ENCODE assay signal across 29 cellular contexts in the genomic region with DNA sequence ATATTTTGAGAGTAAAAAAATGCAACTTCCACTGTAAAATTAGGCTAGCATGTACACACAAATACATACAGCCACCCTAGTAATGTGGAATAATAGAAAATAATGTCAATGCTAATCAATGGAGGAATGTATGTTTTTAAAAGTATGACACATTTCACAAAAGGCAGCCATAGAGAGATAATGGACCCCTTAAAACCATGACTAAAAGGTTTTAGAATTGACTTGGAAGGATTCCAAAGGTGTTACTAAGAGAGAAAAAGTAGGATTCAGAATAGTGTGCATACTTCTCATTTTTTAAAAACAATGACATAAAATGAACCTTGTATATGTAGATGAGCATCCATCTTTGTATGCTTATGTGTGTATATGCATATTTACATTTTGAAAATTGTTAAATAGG.
"Had no signal": no experiment of that assay in that cellular context is flagged by ENCODE, and none has a peak within 500 bp of the region (broad histone marks: within the 10 kb centered on the region; RNA-seq: fewer than 3 reads in every experiment).

No MANE protein-coding gene starts in this region.

- H3K27me3 Mint-ChIP-seq: activated naive CD8-positive, alpha-beta T cell treated with anti-CD3 and anti-CD28 coated beads for 36 hours; central memory CD8-positive, alpha-beta T cell had no signal

- H3K27me3 ChIP-seq: ascending aorta, esophagus muscularis mucosa, right lobe of liver, testis, transverse colon had no signal

- H3K27ac Mint-ChIP-seq: activated naive CD4-positive, alpha-beta T cell treated with anti-CD3 and anti-CD28 coated beads for 36 hours; activated naive CD8-positive, alpha-beta T cell treated with anti-CD3 and anti-CD28 coated beads for 36 hours; nephron had no signal

- H3K27ac ChIP-seq: ascending aorta, esophagus muscularis mucosa, left ventricle myocardium inferior, right lobe of liver, testis, transverse colon, WERI-Rb-1 had no signal

- H3K4me1 ChIP-seq: ascending aorta, esophagus muscularis mucosa, left ventricle myocardium inferior, right lobe of liver, testis, transverse colon had no signal

- H3K36me3 ChIP-seq: ascending aorta, esophagus muscularis mucosa, left ventricle myocardium inferior, right lobe of liver, transverse colon, WERI-Rb-1 had no signal

- FAIRE-seq: bronchial epithelial cell, colon, frontal cortex, TTC549 had no signal

- H3K4me3 ChIP-seq: ascending aorta, esophagus muscularis mucosa, left ventricle myocardium inferior, lung, right lobe of liver, testis, transverse colon had no signal

- H3K4me3 Mint-ChIP-seq: activated naive CD4-positive, alpha-beta T cell treated with anti-CD3 and anti-CD28 coated beads for 36 hours; activated naive CD8-positive, alpha-beta T cell treated with anti-CD3 and anti-CD28 coated beads for 36 hours; central memory CD8-positive, alpha-beta T cell; nephron had no signal

- DNase-seq: activated CD4-positive, alpha-beta T cell treated with anti-CD3 and anti-CD28 coated beads for 48 hours; activated CD4-positive, alpha-beta T cell treated with anti-CD3 and anti-CD28 coated beads, Interleukin-2, amount 50 U/mL, for 48 hours; activated CD8-positive, alpha-beta memory T cell treated with anti-CD3 and anti-CD28 coated beads for 24 hours; activated effector memory CD4-positive, alpha-beta T cell treated with Interleukin-2 at 50 U/mL for 16 hours; activated naive CD4-positive, alpha-beta T cell treated with anti-CD3 and anti-CD28 coated beads for 36 hours; activated naive CD8-positive, alpha-beta T cell treated with anti-CD3 and anti-CD28 coated beads for 36 hours; dermis blood vessel endothelial cell; effector CD4-positive, alpha-beta T cell; islet precursor cell; left ventricle myocardium inferior; mesendoderm; right lobe of liver; stimulated activated CD4-positive, alpha-beta T cell treated with anti-CD3 and anti-CD28 coated beads, Interleukin-12 subunit alpha, Interleukin-12 subunit beta, amount 100 ng/mL, for 4 hours; stimulated activated CD4-positive, alpha-beta T cell treated with anti-CD3 and anti-CD28 coated beads, Interleukin-4, amount 100 ng/mL, for 1 hour; stimulated activated naive CD8-positive, alpha-beta T cell treated with anti-CD3 and anti-CD28 coated beads, Interleukin-15, Interleukin-2, amounts not matched to agents 100 U/mL and 50 U/mL, for 24 hours; T-helper 9 cell; testis; transverse colon; WERI-Rb-1 had no signal

- H3K4me1 Mint-ChIP-seq: activated naive CD8-positive, alpha-beta T cell treated with anti-CD3 and anti-CD28 coated beads for 36 hours; central memory CD8-positive, alpha-beta T cell; nephron had no signal

- ATAC-seq: activated CD4-positive, CD25-positive, alpha-beta regulatory T cell treated with anti-CD3 and anti-CD28 coated beads, Interleukin-2, amount 50 U/mL, for 24 hours; right lobe of liver; stimulated activated naive CD8-positive, alpha-beta T cell treated with anti-CD3 and anti-CD28 coated beads, Interleukin-15, Interleukin-2, amounts not matched to agents 100 U/mL and 50 U/mL, for 24 hours had no signal

- H3K9me3 Mint-ChIP-seq: nephron had no signal

- H3K36me3 Mint-ChIP-seq: activated naive CD8-positive, alpha-beta T cell treated with anti-CD3 and anti-CD28 coated beads for 36 hours had no signal

- H3K9me3 ChIP-seq: ascending aorta, esophagus muscularis mucosa, right lobe of liver, testis, transverse colon had no signal
